ENCODE assay signal across 8 cellular contexts in genomic region chr10:43420369-43421200, GRCh38. TPM values are rescaled to one million over a fixed set of nuclear protein-coding genes. Genes with fewer than 3 reads are reported as not detected.
DNase-seq lines count a peak whose midpoint lies in the region; ATAC-seq and TF ChIP-seq lines count a peak whose summit lies in the region.

No MANE protein-coding gene starts in this region.

- no peaks in the 10 kb centered on the region for H3K27me3 Mint-ChIP-seq in T-helper 1 cell treated with Interleukin-12 subunit alpha and Interleukin-12 subunit beta and Interleukin-4 antibody, amounts not matched to agents 30 μg/mL and 1 μg/mL, for 36 hours (ENCODE audit: low read depth)

- ATAC-seq in GM21825 (IDR thresholded peaks at IDR 0.05; ENCODE audit: unreplicated experiment) = peak; percentile 83

- H3K4me1 ChIP-seq in Karpas-422 (ENCODE audit: low read length) = peaks cover 33% of the 10 kb centered on the region
- peaks cover 0 to 15% of the 10 kb centered on the region in 2 donors for H3K4me1 ChIP-seq in right atrium auricular region
- H3K4me1 ChIP-seq in prostate gland (replicated peaks) = no peaks in the 10 kb centered on the region
- H3K4me1 ChIP-seq in vagina = peaks cover 15% of the 10 kb centered on the region

- no peaks in the 10 kb centered on the region for H3K27me3 ChIP-seq in Karpas-422 (ENCODE audit: low read length)
- no peaks in the 10 kb centered on the region for H3K27me3 ChIP-seq in right atrium auricular region
- no peaks in the 10 kb centered on the region for H3K27me3 ChIP-seq in prostate gland (replicated peaks; ENCODE audit: insufficient read depth)
- H3K27me3 ChIP-seq in vagina = no peaks in the 10 kb centered on the region

- TF ChIP-seq POLR2A in prostate gland (IDR thresholded peaks at IDR 0.05) (peak; percentile 54), vagina (IDR thresholded peaks at IDR 0.05) (peak in 1 of 2 donors; percentile 44)

- H3K27ac ChIP-seq in Karpas-422 (ENCODE audit: low read length) (peak overlapping the region; percentile 92), angular gyrus (ENCODE audit: low read depth, low read length) (peak overlapping the region; percentile 92), right atrium auricular region (peak overlapping the region; percentile 97 to 99), prostate gland (peak overlapping the region; percentile 90 to 92), vagina (peak overlapping the region; percentile 95)

- H3K9ac ChIP-seq in Karpas-422 (ENCODE audit: low read length) = peak overlapping the region; percentile 81

- H3K9me2 ChIP-seq in Karpas-422 (replicated peaks; ENCODE audit: insufficient read depth, low read length) = no peaks in the 10 kb centered on the region

- H3K4me2 ChIP-seq in Karpas-422 (ENCODE audit: low read depth, low read length, poor library complexity, severe bottlenecking) = peak overlapping the region; percentile 97

- peak overlapping the region; percentile 76 for H3K4me3 ChIP-seq in Karpas-422 (ENCODE audit: low read length)
- H3K4me3 ChIP-seq in right atrium auricular region = peak overlapping the region; percentile 50 to 64
- H3K4me3 ChIP-seq in prostate gland = peak overlapping the region; percentile 43 to 44
- H3K4me3 ChIP-seq in vagina = peak overlapping the region; percentile 46 to 64

- DNase-seq in GF-D8 (lab: John Stamatoyannopoulos, UW) = peak; percentile 92
- DNase-seq in Karpas-422 = peak; percentile 95
- peak; percentile 94 for DNase-seq in right atrium auricular region (ENCODE audit: low spot score)
- peak; percentile 68 for DNase-seq in prostate gland (ENCODE audit: low spot score)
- peak in 1 of 2 donors; percentile 94 for DNase-seq in vagina (ENCODE audit: extremely low spot score in 2 of 2)

- H3K9me3 ChIP-seq in Karpas-422 (ENCODE audit: low read length) = no peaks in the 10 kb centered on the region
- no peaks in the 10 kb centered on the region for H3K9me3 ChIP-seq in right atrium auricular region
- H3K9me3 ChIP-seq in prostate gland = no peaks in the 10 kb centered on the region
- H3K9me3 ChIP-seq in vagina = no peaks in the 10 kb centered on the region

- H3K4me3 Mint-ChIP-seq in T-helper 1 cell treated with Interleukin-12 subunit alpha and Interleukin-12 subunit beta and Interleukin-4 antibody, amounts not matched to agents 30 μg/mL and 1 μg/mL, for 36 hours = peak overlapping the region; percentile 87

- H3K4me1 Mint-ChIP-seq in T-helper 1 cell treated with Interleukin-12 subunit alpha and Interleukin-12 subunit beta and Interleukin-4 antibody, amounts not matched to agents 30 μg/mL and 1 μg/mL, for 36 hours (ENCODE audit: low read depth) = peaks cover 33% of the 10 kb centered on the region

- H3K36me3 ChIP-seq in Karpas-422 (ENCODE audit: insufficient read depth, low read length) (no peaks in the 10 kb centered on the region), right atrium auricular region (no peaks in the 10 kb centered on the region), prostate gland (no peaks in the 10 kb centered on the region), vagina (no peaks in the 10 kb centered on the region)

- TF ChIP-seq CTCF in right atrium auricular region (IDR thresholded peaks at IDR 0.05) (peak in 1 of 2 donors; percentile 42), prostate gland (IDR thresholded peaks at IDR 0.05) (no peak), vagina (IDR thresholded peaks at IDR 0.05) (no peak)

- peak overlapping the region; percentile 98 for H3K27ac Mint-ChIP-seq in T-helper 1 cell treated with Interleukin-12 subunit alpha and Interleukin-12 subunit beta and Interleukin-4 antibody, amounts not matched to agents 30 μg/mL and 1 μg/mL, for 36 hours

- peak overlapping the region; percentile 83 for H2AFZ ChIP-seq in Karpas-422 (ENCODE audit: low read length)

- no peaks in the 10 kb centered on the region for H3K36me3 Mint-ChIP-seq in T-helper 1 cell treated with Interleukin-12 subunit alpha and Interleukin-12 subunit beta and Interleukin-4 antibody, amounts not matched to agents 30 μg/mL and 1 μg/mL, for 36 hours (ENCODE audit: low read depth)

- intact Hi-C loops in prostate gland (cut with DNase I) (loop anchor here (2.0 kb wide), 1 partner anchor 16 kb away; the partner anchor contains the start of gene ZNF487), vagina (cut with DNase I) (no loop called here)

- under 1% methylated on average over 62 of the region's 63 CpGs for WGBS in prostate gland

- H3K9me3 Mint-ChIP-seq in T-helper 1 cell treated with Interleukin-12 subunit alpha and Interleukin-12 subunit beta and Interleukin-4 antibody, amounts not matched to agents 30 μg/mL and 1 μg/mL, for 36 hours = no peaks in the 10 kb centered on the region

- H4K20me1 ChIP-seq in Karpas-422 (ENCODE audit: insufficient read depth, low read depth, low read length) = no peaks in the 10 kb centered on the region

- H3K79me2 ChIP-seq in Karpas-422 (ENCODE audit: low read length) = no peaks in the 10 kb centered on the region

RNA-seq across cellular contexts. Expression of gene HNRNPF, which starts 11.6 kb away (rescaled TPM):
- total RNA-seq in Karpas-422 (2014; rRNA removed; shearing (Covaris generic); ENCODE audit: low replicate concordance) = 160 and 269 TPM in 2 replicates
- total RNA-seq in right atrium auricular region (10 to 100 TPM; 57.8 to 78.7 TPM), prostate gland (100 to 1,000 TPM; 175 to 199 TPM), vagina (150 TPM)

RNA-seq across cellular contexts. Expression of gene ZNF487, which starts 16.3 kb away (rescaled TPM):
- 11.5 and 11.8 TPM in 2 replicates for total RNA-seq in Karpas-422 (2014; rRNA removed; shearing (Covaris generic); ENCODE audit: low replicate concordance)
- 1 to 10 TPM; 3.9 to 4.9 TPM for total RNA-seq in right atrium auricular region
- total RNA-seq in prostate gland = 10 to 100 TPM in 1 of 2 donors, 1 to 10 TPM in 1; 6.6 to 12.5 TPM
- 4.2 TPM for total RNA-seq in vagina

RNA-seq across cellular contexts. Expression of gene FXYD4, which starts 49.1 kb away (rescaled TPM):
- total RNA-seq in Karpas-422 (2014; rRNA removed; shearing (Covaris generic); ENCODE audit: low replicate concordance) = not detected in 2 replicates
- total RNA-seq in right atrium auricular region (not detected), prostate gland (not detected), vagina (not detected)
